8 cellular contexts compared by ENCODE assay signal in genomic region chr2:8681786-8682692, GRCh38. TPM values are rescaled to one million over a fixed set of nuclear protein-coding genes. Genes with fewer than 3 reads are reported as not detected.
DNase-seq lines count a peak whose midpoint lies in the region; ATAC-seq, FAIRE-seq and TF ChIP-seq lines count a peak whose summit lies in the region.

A gene with protein sequence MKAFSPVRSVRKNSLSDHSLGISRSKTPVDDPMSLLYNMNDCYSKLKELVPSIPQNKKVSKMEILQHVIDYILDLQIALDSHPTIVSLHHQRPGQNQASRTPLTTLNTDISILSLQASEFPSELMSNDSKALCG (plus strand): TSS chr2:8682056. CDS start chr2:8682166, 110 bp downstream.

- POLR2A ChIA-PET in Caco-2 (lab: Charles Lee): interaction anchor here (0.6 to 3.2 kb wide), 28 partner anchors 26 to 1815 kb away, joined by 3 to 50 read pairs (median 4); partner anchors contain the start of gene MBOAT2

- no peak for TF ChIP-seq CTCF in Caco-2 (IDR thresholded peaks at IDR 0.05; ENCODE audit: insufficient read depth in 1 of 2, low read depth in 1 of 2, low read length in 1 of 2, severe bottlenecking in 1 of 2, unreplicated experiment in 1 of 2)

- ATAC-seq in GM21381 (IDR thresholded peaks at IDR 0.05; ENCODE audit: unreplicated experiment): peak; percentile 58

- peaks cover 6% of the 10 kb centered on the region for H3K4me1 Mint-ChIP-seq in Caco-2 (ENCODE audit: low read depth, unreplicated experiment)

- H3K4me3 ChIP-seq in Caco-2 (ENCODE audit: low read depth, low read length): peak within 1 kb of the TSS; percentile 75
- peak within 1 kb of the TSS; percentile 87 for H3K4me3 ChIP-seq in effector memory CD4-positive, alpha-beta T cell (ENCODE audit: insufficient read depth, low read depth, low read length, poor library complexity, severe bottlenecking)

- no peaks in the 10 kb centered on the region for H3K9me3 Mint-ChIP-seq in Caco-2 (ENCODE audit: unreplicated experiment)

- peaks cover 65% of the 10 kb centered on the region for H3K36me3 Mint-ChIP-seq in Caco-2 (ENCODE audit: insufficient read depth, unreplicated experiment)

- DNase-seq in Caco-2 (peak; percentile 99 to 100), HTR-8/SVneo (ENCODE audit: insufficient read length, low spot score) (peak; percentile 99), NOMO-1 treated with dmso at 0.1 percent for 144 hours (lab: John Stamatoyannopoulos, UW; ENCODE audit: unreplicated experiment) (peak; percentile 97), medulla oblongata (ENCODE audit: extremely low spot score) (peak; percentile 99)
- DNase-seq in activated CD8-positive, alpha-beta memory T cell treated with anti-CD3 and anti-CD28 coated beads for 4 hours (ENCODE audit: low read depth in 2 of 2): peak; percentile 97 to 99
- DNase-seq in effector memory CD4-positive, alpha-beta T cell: peak; percentile 97 to 98 (median 97)
- peak; percentile 98 for DNase-seq in stimulated activated CD4-positive, alpha-beta T cell treated with anti-CD3 and anti-CD28 coated beads, TNF-alpha, amount 100 ng/mL, for 48 hours (ENCODE audit: low read depth in 3 of 3)

- intact Hi-C loops in Caco-2 (cut with micrococcal nuclease; ENCODE audit: unreplicated experiment): loop anchor here (1.0 to 10.0 kb wide), 8 partner anchors 55 to 997 kb away; no protein-coding TSS in a partner anchor

- peak within 1 kb of the TSS; percentile 70 for H3K27ac ChIP-seq in effector memory CD4-positive, alpha-beta T cell (ENCODE audit: insufficient read depth, low read length, poor library complexity, severe bottlenecking)

- no peaks in the 10 kb centered on the region for H3K9me3 ChIP-seq in Caco-2
- no peaks in the 10 kb centered on the region for H3K9me3 ChIP-seq in effector memory CD4-positive, alpha-beta T cell (ENCODE audit: control insufficient read depth, low read length)

- H3K27me3 Mint-ChIP-seq in Caco-2 (ENCODE audit: insufficient read depth, unreplicated experiment): no peaks in the 10 kb centered on the region

- peak; percentile 79 for FAIRE-seq in HTR-8/SVneo (lab: Jason Lieb, UNC)

- H3K36me3 ChIP-seq in Caco-2 (ENCODE audit: control insufficient read depth, insufficient read depth, low read length): no peaks in the 10 kb centered on the region
- H3K36me3 ChIP-seq in effector memory CD4-positive, alpha-beta T cell (ENCODE audit: control insufficient read depth, insufficient read depth, low read length): no peaks in the 10 kb centered on the region

- CTCF ChIA-PET in Caco-2 (lab: Charles Lee): interaction anchor here (0.9 to 2.9 kb wide), 3 partner anchors 54 to 157 kb away, joined by 5 to 23 read pairs (median 13); no protein-coding TSS in a partner anchor

- H3K27me3 ChIP-seq in Caco-2 (replicated peaks; ENCODE audit: control insufficient read depth, insufficient read depth, low read length): no peaks in the 10 kb centered on the region
- peaks cover 5% of the 10 kb centered on the region for H3K27me3 ChIP-seq in effector memory CD4-positive, alpha-beta T cell (replicated peaks; ENCODE audit: control insufficient read depth, insufficient read depth, low read length, poor library complexity, severe bottlenecking)

- BruUV-seq in Caco-2 (replicated peaks; lab: Mats Ljungman, UMichigan): no TSS peak

- peaks cover 7% of the 10 kb centered on the region for H3K4me1 ChIP-seq in Caco-2
- H3K4me1 ChIP-seq in effector memory CD4-positive, alpha-beta T cell (ENCODE audit: control insufficient read depth, insufficient read depth, low read length, poor library complexity, severe bottlenecking): peaks cover 35% of the 10 kb centered on the region

- H3K27ac Mint-ChIP-seq in Caco-2 (ENCODE audit: unreplicated experiment): peak within 1 kb of the TSS; percentile 85

- H3K4me3 Mint-ChIP-seq in Caco-2 (ENCODE audit: unreplicated experiment): peak within 1 kb of the TSS; percentile 81

RNA-seq across cellular contexts. Expression of the gene that starts here (rescaled TPM):
- 90.9 and 101 TPM in 2 replicates for total RNA-seq in Caco-2 (2022)

Comparison
In these comparisons a context has a peak if more than half of its experiments do, and no peak if none do; other contexts are left out.
1. Peak in every context shown above with its lines: DNase-seq, ATAC-seq, H3K4me3 ChIP-seq and H3K27ac ChIP-seq.